Comparison of ENCODE assay signal across 8 cellular contexts in the genomic region with DNA sequence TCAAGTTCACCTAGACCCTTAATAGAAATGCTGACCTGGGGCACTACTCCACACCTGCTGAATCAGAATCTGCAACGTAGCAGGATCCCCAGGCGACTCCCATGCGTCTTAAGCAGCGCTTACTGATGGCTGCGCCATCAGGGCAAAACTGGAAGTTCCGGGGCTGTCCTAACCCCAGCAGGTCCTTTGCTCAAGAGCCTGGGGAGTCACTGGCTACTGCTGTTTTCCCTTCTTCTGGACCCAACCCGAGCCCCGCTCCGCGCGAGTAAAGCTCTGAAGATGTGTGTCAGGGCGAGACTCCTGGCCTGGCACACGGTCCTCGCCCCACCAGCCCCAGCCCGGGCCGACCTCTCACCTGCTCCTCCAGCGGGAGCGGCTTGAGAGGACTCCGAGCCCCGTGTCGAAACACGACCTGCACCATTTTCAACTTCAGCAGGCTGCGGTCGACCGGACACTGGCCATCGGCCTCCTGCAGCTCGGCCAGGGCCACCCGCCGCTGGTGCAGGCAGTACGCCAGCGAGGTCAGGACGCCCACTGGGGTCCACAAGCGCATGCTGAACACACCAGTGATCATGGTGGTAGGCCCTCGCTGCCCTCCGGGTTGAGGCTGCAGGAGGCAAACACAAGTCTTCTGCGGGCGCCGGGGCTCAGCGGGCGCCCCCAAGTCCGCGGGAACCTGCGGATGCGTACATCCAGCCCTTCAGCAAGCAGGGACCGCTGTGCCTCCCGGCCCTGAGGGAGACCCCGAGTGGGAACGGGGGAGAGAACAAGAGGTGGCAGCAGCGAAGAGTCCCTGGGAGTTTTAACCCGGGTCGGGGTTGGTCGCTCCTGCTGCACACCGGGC. TPM values are rescaled to one million over a fixed set of nuclear protein-coding genes. Genes with fewer than 3 reads are reported as not detected.
DNase-seq lines count a peak whose midpoint lies in the region; ATAC-seq and TF ChIP-seq lines count a peak whose summit lies in the region.

No MANE protein-coding gene starts in this region.

- no peak for TF ChIP-seq POLR2A in esophagus muscularis mucosa (IDR thresholded peaks at IDR 0.05; ENCODE audit: low read depth)

- no peak for TF ChIP-seq EP300 in esophagus muscularis mucosa (IDR thresholded peaks at IDR 0.05)

- 0% methylated on average over 36 of the region's 53 CpGs for WGBS in esophagus muscularis mucosa

- DNase-seq in AG08395 (ENCODE audit: low spot score) (peak; percentile 45), NCI-H524 treated with DMSO at 0.1 percent for 48 hours (lab: John Stamatoyannopoulos, UW) (peak; percentile 37), activated T-cell treated with anti-CD3 and anti-CD28 coated beads for 48 hours (ENCODE audit: low read depth) (peak; percentile 33), esophagus muscularis mucosa (ENCODE audit: extremely low spot score) (no peak), myocyte (ENCODE audit: low read depth) (peak; percentile 44)

- H3K36me3 ChIP-seq in esophagus muscularis mucosa (no peaks in the 10 kb centered on the region), stomach smooth muscle (ENCODE audit: control insufficient read depth in 2 of 2, insufficient read depth in 2 of 2, low read length in 2 of 2) (no peaks in the 10 kb centered on the region)

- intact Hi-C loops in esophagus muscularis mucosa (cut with DNase I): no loop called here

- TF ChIP-seq CTCF in esophagus muscularis mucosa (IDR thresholded peaks at IDR 0.05): no peak

- H3K4me3 ChIP-seq in esophagus muscularis mucosa (peak overlapping the region; percentile 62 to 88 (median 70)), stomach smooth muscle (ENCODE audit: low read length in 2 of 2) (peak overlapping the region; percentile 93)

- ATAC-seq in GM18519 (IDR thresholded peaks at IDR 0.05; ENCODE audit: low FRiP score, unreplicated experiment) (peak; percentile 25), HG03045 (IDR thresholded peaks at IDR 0.05; ENCODE audit: unreplicated experiment) (peak; percentile 37)

- peak overlapping the region; percentile 85 to 87 for H3K9ac ChIP-seq in stomach smooth muscle (ENCODE audit: low read length in 2 of 2)

- H3K4me1 ChIP-seq in esophagus muscularis mucosa (peaks cover 10 to 21% (median 18%) of the 10 kb centered on the region in 4 donors), stomach smooth muscle (ENCODE audit: control insufficient read depth, insufficient read depth, low read length) (peaks cover 6% of the 10 kb centered on the region)

- no peaks in the 10 kb centered on the region for H3K27me3 ChIP-seq in esophagus muscularis mucosa
- peaks cover 0 to 2% of the 10 kb centered on the region in 2 donors for H3K27me3 ChIP-seq in stomach smooth muscle (ENCODE audit: control insufficient read depth in 1 of 2, insufficient read depth in 2 of 2, low read length in 2 of 2)

- peak overlapping the region; percentile 75 to 87 (median 80) for H3K27ac ChIP-seq in esophagus muscularis mucosa (replicated peaks in 1 of 4)
- peak overlapping the region; percentile 64 for H3K27ac ChIP-seq in stomach smooth muscle (ENCODE audit: low read length)

- no peaks in the 10 kb centered on the region for H3K9me3 ChIP-seq in esophagus muscularis mucosa
- H3K9me3 ChIP-seq in stomach smooth muscle (ENCODE audit: control insufficient read depth in 2 of 2, low read length in 2 of 2): no peaks in the 10 kb centered on the region

RNA-seq across cellular contexts. Expression of gene ACP6, which starts 0.6 kb away (rescaled TPM):
- total RNA-seq in esophagus muscularis mucosa (10 to 100 TPM in 3 of 4 donors, 1 to 10 TPM in 1; 6.5 to 21.5 (median 17.5) TPM), myocyte (4.9 and 10.8 TPM in 2 replicates)
- 17.0 TPM for polyA plus RNA-seq in myocyte (2012)
